ENCODE assay signal across 1 cellular context in the genomic region with DNA sequence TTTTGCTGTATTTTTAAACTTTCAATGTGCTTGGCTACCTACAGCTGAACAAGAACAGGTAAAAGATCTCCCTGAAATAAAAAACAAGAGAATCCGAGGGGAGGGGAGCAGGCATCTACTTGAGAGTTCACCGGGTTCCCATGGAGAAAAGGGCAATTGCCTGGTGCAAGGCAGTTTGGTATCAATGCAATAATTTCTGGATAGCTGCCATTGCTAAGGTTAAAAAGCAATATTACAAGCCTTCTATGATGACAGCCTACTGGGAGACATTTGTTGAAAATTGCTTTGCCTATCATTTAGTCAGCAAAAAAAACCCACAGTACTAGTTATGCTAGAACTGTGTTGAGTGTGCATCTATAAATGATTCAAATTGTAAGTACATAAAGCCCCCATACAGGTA.
TF ChIP-seq lines count a peak whose summit lies in the region.

No MANE protein-coding gene starts in this region.

TF ChIP-seq in liver, 16 proteins besides CTCF, POLR2A, EP300 and RAD21 (continued from another document):
- TF ChIP-seq REST (IDR thresholded peaks at IDR 0.05), result peak; percentile 27
- TF ChIP-seq, protein P1, sequence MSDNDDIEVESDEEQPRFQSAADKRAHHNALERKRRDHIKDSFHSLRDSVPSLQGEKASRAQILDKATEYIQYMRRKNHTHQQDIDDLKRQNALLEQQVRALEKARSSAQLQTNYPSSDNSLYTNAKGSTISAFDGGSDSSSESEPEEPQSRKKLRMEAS (IDR thresholded peaks at IDR 0.05), result no peak
- TF ChIP-seq ZBTB33 (IDR thresholded peaks at IDR 0.05), result peak; percentile 36
- peak; percentile 48 for TF ChIP-seq SP1 (IDR thresholded peaks at IDR 0.05)
